ENCODE assay signal across 5 cellular contexts in genomic region chr5:23105021-23105420, GRCh38.
"Had no signal": no experiment of that assay in that cellular context is flagged by ENCODE, and none has a peak within 500 bp of the region (broad histone marks: within the 10 kb centered on the region; RNA-seq: fewer than 3 reads in every experiment).

No MANE protein-coding gene starts in this region.

- H3K4me3 Mint-ChIP-seq: GM23338, H9 had no signal

- H3K4me3 ChIP-seq: GM23338, K562 had no signal

- H3K27ac Mint-ChIP-seq: GM23338, H9 had no signal

- ATAC-seq: GM23338, K562 had no signal

- H3K4me1 Mint-ChIP-seq: GM23338, H9 had no signal

- DNase-seq: H9, HCEC 1CT, IMR-90 had no signal

- H3K4me2 ChIP-seq: GM23338 had no signal

- H2AFZ ChIP-seq: GM23338 had no signal
